Comparison of ENCODE assay signal across 7 cellular contexts in the genomic region with DNA sequence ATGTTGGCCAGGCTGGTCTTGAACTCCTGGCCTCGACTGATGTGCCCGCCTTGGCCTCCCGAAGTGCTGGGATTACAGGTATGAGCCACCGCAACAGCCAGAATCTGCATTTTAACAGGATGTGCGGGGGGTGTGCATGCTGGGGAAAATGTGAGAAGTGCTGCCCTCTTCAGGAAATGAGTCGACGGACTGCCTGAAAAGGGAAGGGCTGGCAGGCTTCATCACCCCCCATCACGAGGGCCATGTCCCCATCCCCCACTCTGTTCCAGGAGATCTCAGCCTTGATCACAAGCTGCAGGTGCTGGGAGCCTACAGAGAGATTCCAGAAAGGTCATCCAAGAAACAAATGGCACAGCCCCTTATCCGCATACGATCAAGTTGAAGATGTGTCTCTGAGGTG.
DNase-seq lines count a peak whose midpoint lies in the region; ATAC-seq and TF ChIP-seq lines count a peak whose summit lies in the region.

No MANE protein-coding gene starts in this region.

- no peak for TF ChIP-seq POLR2A in esophagus squamous epithelium (IDR thresholded peaks at IDR 0.05)

- peaks cover 36% of the 10 kb centered on the region for H3K4me1 Mint-ChIP-seq in activated CD4-positive, alpha-beta T cell treated with anti-CD3 and anti-CD28 coated beads, Interleukin-2, amount 10 ng/mL, durations not matched to agents 7 days and 5 days
- H3K4me1 Mint-ChIP-seq in neural crest cell: peaks cover 30% of the 10 kb centered on the region

- H3K9me3 Mint-ChIP-seq in activated CD4-positive, alpha-beta T cell treated with anti-CD3 and anti-CD28 coated beads, Interleukin-2, amount 10 ng/mL, durations not matched to agents 7 days and 5 days: no peaks in the 10 kb centered on the region
- H3K9me3 Mint-ChIP-seq in neural crest cell: no peaks in the 10 kb centered on the region

- 30 to 60% methylated on average over 4 to 10 of the region's 10 CpGs for WGBS in esophagus squamous epithelium, 2 donors

- no peaks in the 10 kb centered on the region for H3K36me3 Mint-ChIP-seq in activated CD4-positive, alpha-beta T cell treated with anti-CD3 and anti-CD28 coated beads, Interleukin-2, amount 10 ng/mL, durations not matched to agents 7 days and 5 days (ENCODE audit: low read depth)
- H3K36me3 Mint-ChIP-seq in neural crest cell (ENCODE audit: low read depth): no peaks in the 10 kb centered on the region

- DNase-seq in ELF-1 (ENCODE audit: low read depth, low spot score) (peak; percentile 70), neural crest cell (ENCODE audit: low read depth, low spot score) (peak; percentile 22), esophagus squamous epithelium (lab: John Stamatoyannopoulos, UW) (no peak)
- DNase-seq in activated CD4-positive, alpha-beta T cell treated with anti-CD3 and anti-CD28 coated beads, Interleukin-2, amount 10 ng/mL, durations not matched to agents 7 days and 5 days: peak; percentile 42

- H3K4me2 ChIP-seq in Loucy (ENCODE audit: low read depth, low read length, poor library complexity, severe bottlenecking): no peak overlapping the region

- H3K4me3 ChIP-seq in Loucy (ENCODE audit: low read length, poor library complexity, severe bottlenecking) (no peak overlapping the region), esophagus squamous epithelium (no peak overlapping the region)

- intact Hi-C loops in esophagus squamous epithelium (cut with DNase I): no loop called here

- CTCF ChIA-PET in activated CD4-positive, alpha-beta T cell treated with anti-CD3 and anti-CD28 coated beads, Interleukin-2, amount 10 ng/mL, durations not matched to agents 7 days and 5 days (lab: Charles Lee): interaction anchor here (0.6 to 1.4 kb wide), 3 partner anchors 10 to 484 kb away, joined by 3 to 5 read pairs (median 3); no protein-coding TSS in a partner anchor

- no peak for ATAC-seq in GM18498 (IDR thresholded peaks at IDR 0.05; ENCODE audit: unreplicated experiment)
- ATAC-seq in GM18867 (IDR thresholded peaks at IDR 0.05; ENCODE audit: unreplicated experiment): no peak

- H4K20me1 ChIP-seq in Loucy (ENCODE audit: insufficient read depth, low read length, poor library complexity, severe bottlenecking): no peaks in the 10 kb centered on the region

- H3K4me1 ChIP-seq in Loucy (ENCODE audit: insufficient read depth, low read length, poor library complexity, severe bottlenecking) (peaks cover 5% of the 10 kb centered on the region), esophagus squamous epithelium (no peaks in the 10 kb centered on the region)

- H3K36me3 ChIP-seq in Loucy (ENCODE audit: insufficient read depth, low read length) (no peaks in the 10 kb centered on the region), esophagus squamous epithelium (no peaks in the 10 kb centered on the region)

- no peaks in the 10 kb centered on the region for H3F3A ChIP-seq in Loucy (ENCODE audit: low read depth)

- POLR2A ChIA-PET in activated CD4-positive, alpha-beta T cell treated with anti-CD3 and anti-CD28 coated beads, Interleukin-2, amount 10 ng/mL, durations not matched to agents 7 days and 5 days (lab: Charles Lee): no interaction called here

- H3K9me2 ChIP-seq in Loucy (replicated peaks; ENCODE audit: low read depth, low read length): no peaks in the 10 kb centered on the region

- H3K27me3 Mint-ChIP-seq in activated CD4-positive, alpha-beta T cell treated with anti-CD3 and anti-CD28 coated beads, Interleukin-2, amount 10 ng/mL, durations not matched to agents 7 days and 5 days: peaks cover 14% of the 10 kb centered on the region
- H3K27me3 Mint-ChIP-seq in neural crest cell (ENCODE audit: low read depth): no peaks in the 10 kb centered on the region

- H3K27me3 ChIP-seq in Loucy (ENCODE audit: insufficient read depth, low read length, poor library complexity, severe bottlenecking) (no peaks in the 10 kb centered on the region), esophagus squamous epithelium (peaks cover 0 to 94% (median 0%) of the 10 kb centered on the region in 4 donors)

- no peaks in the 10 kb centered on the region for H3K79me2 ChIP-seq in Loucy (ENCODE audit: insufficient read depth, low read length)

- H3K4me3 Mint-ChIP-seq in activated CD4-positive, alpha-beta T cell treated with anti-CD3 and anti-CD28 coated beads, Interleukin-2, amount 10 ng/mL, durations not matched to agents 7 days and 5 days: no peak overlapping the region
- H3K4me3 Mint-ChIP-seq in neural crest cell: no peak overlapping the region

- H3K9ac ChIP-seq in Loucy (ENCODE audit: low read depth, low read length, poor library complexity, severe bottlenecking): no peak overlapping the region

- H3K9me3 ChIP-seq in Loucy (ENCODE audit: insufficient read depth, low read depth, low read length) (no peaks in the 10 kb centered on the region), esophagus squamous epithelium (no peaks in the 10 kb centered on the region)

- H3K27ac Mint-ChIP-seq in activated CD4-positive, alpha-beta T cell treated with anti-CD3 and anti-CD28 coated beads, Interleukin-2, amount 10 ng/mL, durations not matched to agents 7 days and 5 days: no peak overlapping the region
- no peak overlapping the region for H3K27ac Mint-ChIP-seq in neural crest cell (ENCODE audit: unreplicated experiment)

- peak; percentile 69 for TF ChIP-seq CTCF in Loucy (conservative IDR thresholded peaks at IDR 0.05; ENCODE audit: low read length)
- peak; percentile 46 for TF ChIP-seq CTCF in neural crest cell (conservative IDR thresholded peaks at IDR 0.05)
- TF ChIP-seq CTCF in esophagus squamous epithelium (IDR thresholded peaks at IDR 0.05): peak in 2 of 6 experiments; percentile 15 to 34

- no peak overlapping the region for H3K27ac ChIP-seq in esophagus squamous epithelium

- H2AFZ ChIP-seq in Loucy (ENCODE audit: low read length): no peak overlapping the region
